Comparison of ENCODE assay signal across 20 cellular contexts in genomic region chr11:45436966-45437365, GRCh38.
DNase-seq lines count a peak whose midpoint lies in the region; ATAC-seq and TF ChIP-seq lines count a peak whose summit lies in the region.
"Had no signal": no experiment of that assay in that cellular context is flagged by ENCODE, and none has a peak within 500 bp of the region (broad histone marks: within the 10 kb centered on the region; RNA-seq: fewer than 3 reads in every experiment).

No MANE protein-coding gene starts in this region.

- POLR2A ChIA-PET in activated CD4-positive, alpha-beta T cell treated with anti-CD3 and anti-CD28 coated beads, Interleukin-2, amount 10 ng/mL, durations not matched to agents 7 days and 5 days (lab: Charles Lee): no interaction called here

- no peak overlapping the region for H3K4me3 ChIP-seq in dorsolateral prefrontal cortex
- H3K4me3 ChIP-seq: A549; BLaER1 treated with 17β-estradiol and CSF1 and Interleukin-3, amounts not matched to agents 10 nM and 100 nM; GM12878 had no signal

- H3K27me3 Mint-ChIP-seq in activated CD4-positive, alpha-beta T cell treated with anti-CD3 and anti-CD28 coated beads, Interleukin-2, amount 10 ng/mL, durations not matched to agents 7 days and 5 days: peaks cover 6% of the 10 kb centered on the region

- H3K27ac ChIP-seq in dorsolateral prefrontal cortex: peak overlapping the region in 36 of 59 donors; percentile 9 to 82 (median 50)
- H3K27ac ChIP-seq in temporal lobe (ENCODE audit: low read depth, low read length): peak overlapping the region; percentile 49
- H3K27ac ChIP-seq: 22Rv1; A549; BLaER1 treated with 17β-estradiol and CSF1 and Interleukin-3, amounts not matched to agents 10 nM and 100 nM; C4-2B had no signal

- H3K4me1 Mint-ChIP-seq in activated CD4-positive, alpha-beta T cell treated with anti-CD3 and anti-CD28 coated beads, Interleukin-2, amount 10 ng/mL, durations not matched to agents 7 days and 5 days: no peaks in the 10 kb centered on the region
- H3K4me1 Mint-ChIP-seq: B cell had no signal

- CTCF ChIA-PET in activated CD4-positive, alpha-beta T cell treated with anti-CD3 and anti-CD28 coated beads, Interleukin-2, amount 10 ng/mL, durations not matched to agents 7 days and 5 days (lab: Charles Lee): no interaction called here

- peaks cover 0 to 7% (median 0%) of the 10 kb centered on the region in 45 donors for H3K27me3 ChIP-seq in dorsolateral prefrontal cortex
- H3K27me3 ChIP-seq: BLaER1 treated with 17β-estradiol and CSF1 and Interleukin-3, amounts not matched to agents 10 nM and 100 nM had no signal

- intact Hi-C loops in dorsolateral prefrontal cortex (cut with DNase I): no loop called here

- no peak for ATAC-seq in HG02970 (IDR thresholded peaks at IDR 0.05; ENCODE audit: low FRiP score, unreplicated experiment)
- ATAC-seq: A549; CD8-positive, alpha-beta T cell; GM12878 had no signal

- no peaks in the 10 kb centered on the region for H3K36me3 Mint-ChIP-seq in activated CD4-positive, alpha-beta T cell treated with anti-CD3 and anti-CD28 coated beads, Interleukin-2, amount 10 ng/mL, durations not matched to agents 7 days and 5 days (ENCODE audit: low read depth)
- H3K36me3 Mint-ChIP-seq: CD8-positive, alpha-beta T cell had no signal

- peaks cover 8% of the 10 kb centered on the region for H3K9me3 Mint-ChIP-seq in activated CD4-positive, alpha-beta T cell treated with anti-CD3 and anti-CD28 coated beads, Interleukin-2, amount 10 ng/mL, durations not matched to agents 7 days and 5 days

- no peak overlapping the region for H3K27ac Mint-ChIP-seq in activated CD4-positive, alpha-beta T cell treated with anti-CD3 and anti-CD28 coated beads, Interleukin-2, amount 10 ng/mL, durations not matched to agents 7 days and 5 days
- H3K27ac Mint-ChIP-seq: B cell; CD4-positive, alpha-beta T cell; CD8-positive, alpha-beta T cell had no signal

- in situ Hi-C loops in G401 (cut with HindIII; ENCODE audit: low sequenced_read_pairs): no loop called here

- no peak for TF ChIP-seq CTCF in dorsolateral prefrontal cortex (IDR thresholded peaks at IDR 0.05 in 54 of 56, conservative IDR thresholded peaks at IDR 0.05 in 2 of 56; ENCODE audit: low read depth in 1 of 56, partially characterized antibody in 56 of 56)

- H3K4me3 Mint-ChIP-seq in activated CD4-positive, alpha-beta T cell treated with anti-CD3 and anti-CD28 coated beads, Interleukin-2, amount 10 ng/mL, durations not matched to agents 7 days and 5 days: no peak overlapping the region
- H3K4me3 Mint-ChIP-seq: B cell; CD4-positive, alpha-beta T cell; CD8-positive, alpha-beta T cell had no signal

- DNase-seq in G401 (ENCODE audit: low spot score): peak; percentile 76
- DNase-seq in cerebellar cortex (ENCODE audit: low spot score): peak; percentile 69
- peak in 1 of 10 donors; percentile 19 for DNase-seq in dorsolateral prefrontal cortex
- DNase-seq in activated CD4-positive, alpha-beta T cell treated with anti-CD3 and anti-CD28 coated beads, Interleukin-2, amount 10 ng/mL, durations not matched to agents 7 days and 5 days: no peak
- no peak for DNase-seq in activated CD4-positive, CD25-positive, alpha-beta regulatory T cell (lab: John Stamatoyannopoulos, UW)
- DNase-seq: AML-193; Caco-2; Calu3; CD4-positive, alpha-beta T cell; CD8-positive, alpha-beta T cell; DMS79 treated with DMSO at 0.1 percent for 48 hours; GDM1 had no signal

Comparison
In these comparisons a context has a peak if more than half of its experiments do, and no peak if none do; other contexts are left out.
1. DNase-seq: peak in G401 (single experiment) and cerebellar cortex (single experiment); none in activated CD4-positive, alpha-beta T cell treated with anti-CD3 and anti-CD28 coated beads, Interleukin-2, amount 10 ng/mL, durations not matched to agents 7 days and 5 days (single experiment) and activated CD4-positive, CD25-positive, alpha-beta regulatory T cell (0 of 4).